10 cellular contexts compared by ENCODE assay signal in the genomic region with DNA sequence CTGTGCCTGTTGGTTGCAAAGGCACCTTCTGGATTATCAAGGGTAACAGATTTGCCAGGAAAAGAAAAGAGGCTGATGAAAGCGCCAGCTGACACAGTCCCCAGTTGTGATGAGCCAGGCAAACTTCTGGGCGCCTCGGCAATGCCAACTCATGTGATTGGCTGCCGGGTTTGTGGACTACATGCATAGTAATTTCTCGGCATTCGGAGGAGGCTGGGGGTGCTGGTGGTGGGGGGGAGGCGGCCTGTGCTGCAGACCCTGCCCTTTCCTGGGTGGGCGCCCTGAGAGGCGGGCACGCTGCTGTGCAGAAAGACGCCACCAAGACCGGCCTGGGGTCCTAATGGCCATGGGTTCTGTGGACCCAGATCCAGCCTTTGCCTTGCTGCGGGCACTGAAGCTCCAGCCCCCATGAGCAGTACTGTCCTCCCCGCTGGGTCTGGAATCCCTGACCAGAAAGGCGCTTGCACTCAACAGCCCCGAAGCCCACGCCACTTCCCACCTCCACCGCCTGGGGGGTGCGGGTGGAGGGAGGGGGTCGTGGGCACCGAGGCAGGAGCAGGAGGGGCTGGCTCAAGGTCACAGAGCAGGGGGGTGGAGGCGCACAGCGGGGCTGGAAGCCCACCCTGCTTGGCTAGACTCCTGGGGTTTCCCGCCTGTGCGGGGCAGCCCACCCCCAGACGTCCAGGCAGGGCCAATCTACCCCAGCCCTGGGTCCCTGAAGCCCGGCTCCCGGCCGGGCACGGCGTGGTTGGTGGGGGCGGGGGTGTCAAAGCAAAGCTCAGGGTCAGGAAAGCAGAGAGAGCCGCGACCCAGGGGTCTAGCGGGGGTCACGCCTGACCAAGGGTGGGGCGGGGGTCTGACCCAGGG. TPM values are rescaled to one million over a fixed set of nuclear protein-coding genes. Genes with fewer than 3 reads are reported as not detected.
DNase-seq lines count a peak whose midpoint lies in the region; ATAC-seq, FAIRE-seq and TF ChIP-seq lines count a peak whose summit lies in the region.
"Had no signal": no experiment of that assay in that cellular context is flagged by ENCODE, and none has a peak within 500 bp of the region (broad histone marks: within the 10 kb centered on the region; RNA-seq: fewer than 3 reads in every experiment).

No MANE protein-coding gene starts in this region.

- H3K4me2 ChIP-seq in astrocyte (ENCODE audit: low read length) = peak overlapping the region; percentile 72
- H3K4me2 ChIP-seq: KMS-11 had no signal

- no peak overlapping the region for H3K27ac Mint-ChIP-seq in astrocyte (ENCODE audit: unreplicated experiment)
- H3K27ac Mint-ChIP-seq: activated T-helper 2 cell treated with anti-CD3 and anti-CD28 coated beads, Interferon-gamma antibody, Interleukin-2, Interleukin-4, amounts not matched to agents 10 μg/mL and 5 μg/mL and 100 μg/mL, durations not matched to agents 14 hours and 24 hours and 36 hours had no signal

- no peaks in the 10 kb centered on the region for H3K4me1 Mint-ChIP-seq in astrocyte (ENCODE audit: low read depth, unreplicated experiment)

- no peaks in the 10 kb centered on the region for H4K20me1 ChIP-seq in astrocyte (ENCODE audit: insufficient read depth, low read length)

- no peak for ATAC-seq in HG02623 (IDR thresholded peaks at IDR 0.05; ENCODE audit: unreplicated experiment)

- H3K4me3 ChIP-seq in astrocyte (ENCODE audit: insufficient read depth, low read depth, low read length) = no peak overlapping the region
- peak overlapping the region; percentile 64 for H3K4me3 ChIP-seq in iPS-20b (ENCODE audit: low read length)
- H3K4me3 ChIP-seq in stomach = peak overlapping the region; percentile 52 to 56 (median 53)

- H3K36me3 Mint-ChIP-seq in astrocyte (ENCODE audit: low read depth, unreplicated experiment) = peaks cover 6% of the 10 kb centered on the region

- peak overlapping the region; percentile 73 for H3K4me3 Mint-ChIP-seq in astrocyte (ENCODE audit: unreplicated experiment)

- H3K4me1 ChIP-seq in astrocyte (ENCODE audit: insufficient read depth, low read length) (peaks cover 22% of the 10 kb centered on the region), iPS-20b (ENCODE audit: insufficient read depth, low read length) (no peaks in the 10 kb centered on the region), stomach (peaks cover 25 to 43% (median 39%) of the 10 kb centered on the region in 4 donors)

- H3K79me2 ChIP-seq in astrocyte (ENCODE audit: insufficient read depth, low read length) = no peaks in the 10 kb centered on the region

- TF ChIP-seq CTCF in astrocyte (IDR thresholded peaks at IDR 0.05; ENCODE audit: insufficient read depth, low read depth, low read length) (no peak), stomach (IDR thresholded peaks at IDR 0.05) (no peak)

- TF ChIP-seq EP300 in stomach (IDR thresholded peaks at IDR 0.05) = no peak

- H3K27me3 ChIP-seq in astrocyte (ENCODE audit: insufficient read depth, low read length) = no peaks in the 10 kb centered on the region
- H3K27me3 ChIP-seq in iPS-20b (ENCODE audit: insufficient read depth, low read length) = peaks cover 22% of the 10 kb centered on the region
- H3K27me3 ChIP-seq in stomach = peaks cover 5 to 59% (median 34%) of the 10 kb centered on the region in 3 donors

- peaks cover 8% of the 10 kb centered on the region for H3K9me3 Mint-ChIP-seq in astrocyte (ENCODE audit: unreplicated experiment)

- H3K27me3 Mint-ChIP-seq in astrocyte (ENCODE audit: low read depth, unreplicated experiment) = peaks cover 14% of the 10 kb centered on the region

- DNase-seq in NCI-H2227 (lab: John Stamatoyannopoulos, UW; ENCODE audit: unreplicated experiment) (peak; percentile 26), NCI-H2227 treated with DMSO at 0.1 percent for 48 hours (lab: John Stamatoyannopoulos, UW) (no peak), astrocyte (ENCODE audit: low read depth) (peak; percentile 8), stomach (no peak), amniotic stem cell (lab: John Stamatoyannopoulos, UW) (no peak), epidermal melanocyte (ENCODE audit: insufficient read length, low spot score) (no peak)

- FAIRE-seq in astrocyte (lab: Jason Lieb, UNC) = no peak

- no peak for TF ChIP-seq POLR2A in stomach (IDR thresholded peaks at IDR 0.05)

- no peak overlapping the region for H2AFZ ChIP-seq in astrocyte (ENCODE audit: low read depth, low read length)

- H3K9ac ChIP-seq in astrocyte (ENCODE audit: low read length) = no peak overlapping the region
- peak overlapping the region; percentile 21; the same call in 1 of the 2 replicates for H3K9ac ChIP-seq in iPS-20b (ENCODE audit: low read depth, low read length)
- H3K9ac ChIP-seq: KMS-11 had no signal

- 5 to 38% (median 7%) methylated on average over 9 to 37 of the region's 37 CpGs for WGBS in stomach, 5 donors

- H3K36me3 ChIP-seq in astrocyte (ENCODE audit: insufficient read depth, low read length) (no peaks in the 10 kb centered on the region), iPS-20b (ENCODE audit: insufficient read depth, low read depth, low read length) (no peaks in the 10 kb centered on the region), stomach (no peaks in the 10 kb centered on the region)

- H3K9me3 ChIP-seq in astrocyte (ENCODE audit: insufficient read depth, low read depth, low read length) (peaks cover 6% of the 10 kb centered on the region), iPS-20b (ENCODE audit: insufficient read depth, low read depth, low read length) (peaks cover 7% of the 10 kb centered on the region; the same call in 1 of the 2 replicates), stomach (peaks cover 4 to 10% (median 9%) of the 10 kb centered on the region in 4 donors)

- H3K27ac ChIP-seq in astrocyte (ENCODE audit: low read depth, low read length) (no peak overlapping the region), iPS-20b (ENCODE audit: low read length) (no peak overlapping the region), stomach (peak overlapping the region in 2 of 5 donors; percentile 2 to 71)
- H3K27ac ChIP-seq: KMS-11 had no signal

- intact Hi-C loops in stomach (cut with DNase I; ENCODE audit: low total_unique reads) = no loop called here

RNA-seq across cellular contexts. Expression of gene DIRAS1, which starts 1.0 kb away (rescaled TPM):
- 5.9 and 9.3 TPM in 2 replicates for total RNA-seq in astrocyte
- 1 to 10 TPM in 2 of 5 donors, under 1 TPM in 2, not detected in 1; 0.73 to 2.9 (median 1.0) TPM for total RNA-seq in stomach
- 1 to 10 TPM; 2.1 to 8.4 (median 2.8) TPM for polyA plus RNA-seq in stomach

RNA-seq across cellular contexts. Expression of gene GNG7, which starts 17.6 kb away (rescaled TPM):
- total RNA-seq in astrocyte = 1.8 and 2.4 TPM in 2 replicates
- 10 to 100 TPM in 1 of 5 donors, 1 to 10 TPM in 3, under 1 TPM in 1; 0.58 to 15.1 (median 3.6) TPM for total RNA-seq in stomach
- polyA plus RNA-seq in stomach = 1 to 10 TPM; 3.4 to 7.0 (median 5.0) TPM

RNA-seq across cellular contexts. Expression of gene SLC39A3, which starts 19.7 kb away (rescaled TPM):
- total RNA-seq in astrocyte (30.0 and 38.0 TPM in 2 replicates), stomach (10 to 100 TPM in 2 of 5 donors, 1 to 10 TPM in 2, not detected in 1; 3.6 to 33.6 (median 16.4) TPM)
- polyA plus RNA-seq in stomach = 10 to 100 TPM in 2 of 3 donors, 1 to 10 TPM in 1; 7.3 to 26.7 (median 14.9) TPM

Comparison
In these comparisons a context has a peak if more than half of its experiments do, and no peak if none do; other contexts are left out.
1. DNase-seq: peak in NCI-H2227 (single experiment) and astrocyte (single experiment); none in NCI-H2227 treated with DMSO at 0.1 percent for 48 hours (single experiment), stomach (single experiment), amniotic stem cell (single experiment) and epidermal melanocyte (single experiment).